Comparison of ENCODE assay signal across 26 cellular contexts in genomic region chr5:101036778-101037177, GRCh38.
"Had no signal": no experiment of that assay in that cellular context is flagged by ENCODE, and none has a peak within 500 bp of the region (broad histone marks: within the 10 kb centered on the region; RNA-seq: fewer than 3 reads in every experiment).

No MANE protein-coding gene starts in this region.

- H3K4me3 Mint-ChIP-seq: mesothelial cell of epicardium; naive B cell; natural killer cell; nephron progenitor cell; stimulated activated memory B cell treated with anti-CD40 and anti-IgM and Interleukin-4, amounts not matched to agents 10 μg/mL and 1 μg/mL and 100 μg/mL, for 72 hours; stimulated activated naive CD8-positive, alpha-beta T cell treated with anti-CD3 and anti-CD28 coated beads, Interleukin-15, amount 100 ng/mL, for 72 hours; type B pancreatic cell had no signal

- DNase-seq: islet precursor cell; left ventricle myocardium inferior; mesendoderm; naive B cell; natural killer cell; nephron progenitor cell; nucleus accumbens; pancreas; posterior cingulate gyrus; retina; right cardiac atrium; spleen; stimulated activated CD4-positive, alpha-beta T cell treated with anti-CD3 and anti-CD28 coated beads, Interleukin-4, amount 100 ng/mL, for 24 hours; stimulated activated naive CD4-positive, alpha-beta T cell treated with Interleukin-2 at 50 U/mL for 16 hours; stimulated activated naive CD8-positive, alpha-beta T cell treated with anti-CD3 and anti-CD28 coated beads, Interleukin-15, amount 100 ng/mL, for 72 hours; substantia nigra; uterus had no signal

- H3K4me3 ChIP-seq: hepatocyte, left ventricle myocardium inferior, lung, pancreas, prostate gland, skin epidermis, spleen, tibial nerve, uterus had no signal

- H3K4me2 ChIP-seq: hepatocyte had no signal

- H3K27me3 Mint-ChIP-seq: stimulated activated memory B cell treated with anti-CD40 and anti-IgM and Interleukin-4, amounts not matched to agents 10 μg/mL and 1 μg/mL and 100 μg/mL, for 72 hours; stimulated activated naive CD8-positive, alpha-beta T cell treated with anti-CD3 and anti-CD28 coated beads, Interleukin-15, amount 100 ng/mL, for 72 hours; type B pancreatic cell had no signal

- H3K9me3 ChIP-seq: pancreas, prostate gland, spleen, tibial nerve, uterus had no signal

- ATAC-seq: natural killer cell; pancreas; right cardiac atrium; sciatic nerve; stimulated activated memory B cell treated with anti-CD40 and anti-IgM and Interleukin-4, amounts not matched to agents 10 μg/mL and 1 μg/mL and 100 μg/mL, for 72 hours; stimulated activated naive CD8-positive, alpha-beta T cell treated with anti-CD3 and anti-CD28 coated beads, Interleukin-15, amount 100 ng/mL, for 72 hours had no signal

- H3K36me3 Mint-ChIP-seq: mesothelial cell of epicardium; naive B cell; natural killer cell; stimulated activated memory B cell treated with anti-CD40 and anti-IgM and Interleukin-4, amounts not matched to agents 10 μg/mL and 1 μg/mL and 100 μg/mL, for 72 hours; type B pancreatic cell had no signal

- H3K9me3 Mint-ChIP-seq: natural killer cell, type B pancreatic cell had no signal

- H3K27me3 ChIP-seq: hepatocyte, pancreas, spleen, tibial nerve, uterus had no signal

- H3K27ac ChIP-seq: hepatocyte, left ventricle myocardium inferior, pancreas, prostate gland, skin epidermis, spleen, tibial nerve, uterus had no signal

- H3K36me3 ChIP-seq: left ventricle myocardium inferior, pancreas, prostate gland, spleen, tibial nerve, uterus had no signal

- H3K27ac Mint-ChIP-seq: mesothelial cell of epicardium; naive B cell; natural killer cell; nephron progenitor cell; stimulated activated memory B cell treated with anti-CD40 and anti-IgM and Interleukin-4, amounts not matched to agents 10 μg/mL and 1 μg/mL and 100 μg/mL, for 72 hours; stimulated activated naive CD8-positive, alpha-beta T cell treated with anti-CD3 and anti-CD28 coated beads, Interleukin-15, amount 100 ng/mL, for 72 hours; type B pancreatic cell had no signal

- H3K79me2 ChIP-seq: hepatocyte had no signal

- H3K4me1 ChIP-seq: left ventricle myocardium inferior, pancreas, prostate gland, spleen, tibial nerve, uterus had no signal

- H2AFZ ChIP-seq: hepatocyte had no signal

- H3K4me1 Mint-ChIP-seq: mesothelial cell of epicardium; naive B cell; natural killer cell; nephron progenitor cell; stimulated activated memory B cell treated with anti-CD40 and anti-IgM and Interleukin-4, amounts not matched to agents 10 μg/mL and 1 μg/mL and 100 μg/mL, for 72 hours; stimulated activated naive CD8-positive, alpha-beta T cell treated with anti-CD3 and anti-CD28 coated beads, Interleukin-15, amount 100 ng/mL, for 72 hours had no signal
